Comparison of ENCODE assay signal across 1 cellular context in genomic region chr6:138176652-138177232, GRCh38.
A peak's percentile ranks its signal among the peaks of the same experiment; 100 is the strongest.
TF ChIP-seq lines count a peak whose summit lies in the region.

No MANE protein-coding gene starts in this region.

TF ChIP-seq in HEK293, 187 proteins besides CTCF, POLR2A, EP300 and RAD21 (continued from another document):
- no peak for TF ChIP-seq HIC1 (tag by site-specific recombination; IDR thresholded peaks at IDR 0.05)
- TF ChIP-seq ATF2 (tag by site-specific recombination; IDR thresholded peaks at IDR 0.05; ENCODE audit: low read depth) = no peak
- no peak for TF ChIP-seq GFI1B (tag by site-specific recombination; IDR thresholded peaks at IDR 0.05)
- 0 out of 2 replicates have a peak, but pooled peaks have one; percentile 46 for TF ChIP-seq ZNF501 (tag by site-specific recombination; IDR thresholded peaks at IDR 0.05)
- TF ChIP-seq ZNF239 (tag by site-specific recombination; IDR thresholded peaks at IDR 0.05) = no peak
- no peak for TF ChIP-seq ZBTB7A (tag by site-specific recombination; IDR thresholded peaks at IDR 0.05; ENCODE audit: low read depth)
- TF ChIP-seq ZBTB44 (tag by site-specific recombination; IDR thresholded peaks at IDR 0.05) = no peak
- peak; percentile 59; the same call in 1 of the 2 replicates for TF ChIP-seq ZNF639 (tag by site-specific recombination; IDR thresholded peaks at IDR 0.05)
- no peak for TF ChIP-seq SP3 (tag by site-specific recombination; IDR thresholded peaks at IDR 0.05)
- TF ChIP-seq ZNF112 (tag by site-specific recombination; IDR thresholded peaks at IDR 0.05) = no peak
- TF ChIP-seq SP2 (tag by site-specific recombination; IDR thresholded peaks at IDR 0.05) = no peak
- TF ChIP-seq ZNF26 (tag by site-specific recombination; IDR thresholded peaks at IDR 0.05) = no peak
- TF ChIP-seq ZNF596 (tag by site-specific recombination; IDR thresholded peaks at IDR 0.05) = no peak
- TF ChIP-seq ZSCAN5A (tag by site-specific recombination; IDR thresholded peaks at IDR 0.05) = no peak
- no peak for TF ChIP-seq ZNF621 (tag by site-specific recombination; IDR thresholded peaks at IDR 0.05)
- TF ChIP-seq ZNF518A (tag by site-specific recombination; conservative IDR thresholded peaks at IDR 0.05; ENCODE audit: low read depth) = peak; percentile 89
- no peak for TF ChIP-seq ZNF701 (tag by site-specific recombination; IDR thresholded peaks at IDR 0.05)
- TF ChIP-seq BCL11A (tag by site-specific recombination; IDR thresholded peaks at IDR 0.05; ENCODE audit: low read depth) = no peak
- TF ChIP-seq ZBTB26 (tag by site-specific recombination; optimal IDR thresholded peaks at IDR 0.05) = no peak
- no peak for TF ChIP-seq ZNF585B (tag by site-specific recombination; IDR thresholded peaks at IDR 0.05)
- TF ChIP-seq ZNF24 (tag by site-specific recombination; IDR thresholded peaks at IDR 0.05) = no peak
- TF ChIP-seq ZNF292 (tag by site-specific recombination; IDR thresholded peaks at IDR 0.05; ENCODE audit: borderline replicate concordance, low read depth) = peak; percentile 91; the same call in 1 of the 2 replicates
- no peak for TF ChIP-seq BCL11B (tag by site-specific recombination; IDR thresholded peaks at IDR 0.05; ENCODE audit: low read depth)
- TF ChIP-seq ZNF223 (tag by site-specific recombination; IDR thresholded peaks at IDR 0.05) = 0 out of 2 replicates have a peak, but pooled peaks have one; percentile 27
- peak; percentile 71; the same call in 1 of the 2 replicates for TF ChIP-seq ZNF580 (tag by site-specific recombination; IDR thresholded peaks at IDR 0.05)
- 0 out of 2 replicates have a peak, but pooled peaks have one; percentile 60 for TF ChIP-seq ZBTB1 (tag by site-specific recombination; IDR thresholded peaks at IDR 0.05)
- no peak for TF ChIP-seq INSM2 (tag by site-specific recombination; IDR thresholded peaks at IDR 0.05)
- TF ChIP-seq ZNF169 (tag by site-specific recombination; IDR thresholded peaks at IDR 0.05) = no peak
- no peak for TF ChIP-seq GLI4 (tag by site-specific recombination; IDR thresholded peaks at IDR 0.05)
- TF ChIP-seq ZNF274 (IDR thresholded peaks at IDR 0.05; ENCODE audit: low read length) = no peak
- TF ChIP-seq ZNF274 (tag by site-specific recombination; IDR thresholded peaks at IDR 0.05; ENCODE audit: borderline replicate concordance) = no peak
- TF ChIP-seq ZNF768 (tag by site-specific recombination; IDR thresholded peaks at IDR 0.05) = no peak
